15 cellular contexts compared by ENCODE assay signal in genomic region chr21:45219517-45219916, GRCh38.
"Had no signal": no experiment of that assay in that cellular context is flagged by ENCODE, and none has a peak within 500 bp of the region (broad histone marks: within the 10 kb centered on the region; RNA-seq: fewer than 3 reads in every experiment).

No MANE protein-coding gene starts in this region.

- H3K4me3 ChIP-seq: heart right ventricle, right atrium auricular region, skin epidermis, testis, uterus had no signal

- DNase-seq: activated CD4-positive, alpha-beta T cell treated with anti-CD3 and anti-CD28 coated beads for 4 hours; activated CD8-positive, alpha-beta memory T cell treated with anti-CD3 and anti-CD28 coated beads, Interleukin-2, amount 50 U/mL, for 4 hours; activated CD8-positive, alpha-beta T cell treated with anti-CD3 and anti-CD28 coated beads for 36 hours; activated naive CD4-positive, alpha-beta T cell; cerebellar nuclear complex; heart right ventricle; kidney; stimulated activated CD4-positive, alpha-beta T cell treated with anti-CD3 and anti-CD28 coated beads, Interleukin-4, amount 100 ng/mL, for 4 hours; stimulated activated naive CD8-positive, alpha-beta T cell treated with anti-CD3 and anti-CD28 coated beads, Interleukin-15, amount 100 ng/mL, for 72 hours; T-cell; testis had no signal

- H3K36me3 ChIP-seq: neutrophil, uterus had no signal

- ATAC-seq: activated CD8-positive, alpha-beta T cell treated with anti-CD3 and anti-CD28 coated beads for 36 hours; stimulated activated naive CD8-positive, alpha-beta T cell treated with anti-CD3 and anti-CD28 coated beads, Interleukin-15, amount 100 ng/mL, for 72 hours; T-cell had no signal

- H3K4me1 ChIP-seq: heart right ventricle, right atrium auricular region, testis, uterus had no signal

- H3K27me3 ChIP-seq: heart right ventricle, neutrophil, right atrium auricular region, testis, uterus had no signal

- H3K27ac ChIP-seq: neutrophil, right atrium auricular region, testis had no signal

- H3K9me3 ChIP-seq: neutrophil, testis, uterus had no signal
